ENCODE assay signal across 16 cellular contexts in the genomic region with DNA sequence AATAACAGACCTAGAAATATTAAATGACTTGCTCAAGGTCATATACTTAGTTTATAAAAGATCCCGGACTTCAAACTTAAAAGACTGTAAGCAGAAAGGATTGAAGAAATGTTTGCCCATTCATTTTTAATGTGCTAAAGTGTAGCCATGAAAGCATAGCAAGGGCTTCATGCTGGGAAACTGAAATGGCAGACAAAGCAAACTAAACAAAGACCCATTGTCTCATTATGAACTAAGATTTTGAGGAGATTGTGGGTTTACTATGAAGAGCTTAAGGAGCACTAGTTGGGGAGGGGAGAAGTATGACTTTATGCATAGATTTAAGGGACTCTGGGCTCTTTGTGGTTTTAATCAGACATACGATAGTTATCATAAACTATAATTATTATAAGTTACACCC.
"Had no signal": no experiment of that assay in that cellular context is flagged by ENCODE, and none has a peak within 500 bp of the region (broad histone marks: within the 10 kb centered on the region; RNA-seq: fewer than 3 reads in every experiment).

No MANE protein-coding gene starts in this region.

- H2AFZ ChIP-seq: hepatocyte had no signal

- H3K4me2 ChIP-seq: hepatocyte had no signal

- DNase-seq: dermis blood vessel endothelial cell; endodermal cell; erythroblast; foreskin keratinocyte; head of caudate nucleus; left colon; left ventricle myocardium superior; mesenchymal stem cell; naive thymus-derived CD4-positive, alpha-beta T cell; nephron progenitor cell; right cardiac atrium; small intestine; stimulated activated CD4-positive, alpha-beta T cell treated with anti-CD3 and anti-CD28 coated beads, Interleukin-2, amount 100 ng/mL, for 48 hours; stimulated activated naive CD4-positive, alpha-beta T cell treated with Interleukin-2 at 50 U/mL for 16 hours had no signal

- H3K27ac ChIP-seq: foreskin keratinocyte, hepatocyte had no signal

- H3K4me1 ChIP-seq: foreskin keratinocyte had no signal

- H3K4me3 ChIP-seq: hepatocyte, lung had no signal

- H3K27me3 ChIP-seq: foreskin keratinocyte, hepatocyte had no signal
